Comparison of ENCODE assay signal across 10 cellular contexts in genomic region chr11:60887531-60887930, GRCh38. TPM values are rescaled to one million over a fixed set of nuclear protein-coding genes. Genes with fewer than 3 reads are reported as not detected.
DNase-seq lines count a peak whose midpoint lies in the region; ATAC-seq and TF ChIP-seq lines count a peak whose summit lies in the region.
"Had no signal": no experiment of that assay in that cellular context is flagged by ENCODE, and none has a peak within 500 bp of the region (broad histone marks: within the 10 kb centered on the region; RNA-seq: fewer than 3 reads in every experiment).

No MANE protein-coding gene starts in this region.

- ATAC-seq in naive thymus-derived CD8-positive, alpha-beta T cell, result peak; percentile 88 to 91
- ATAC-seq in HG02840 (IDR thresholded peaks at IDR 0.05; ENCODE audit: low FRiP score, unreplicated experiment), result no peak

- no peak overlapping the region for H3K9ac ChIP-seq in SU-DHL-6 (ENCODE audit: low read length)

- POLR2A ChIA-PET in naive thymus-derived CD8-positive, alpha-beta T cell (lab: Charles Lee), result interaction anchor here (0.7 to 1.8 kb wide), 4 partner anchors 15 to 56 kb away, joined by 3 to 11 read pairs (median 4); partner anchors contain the start of gene PRPF19

- DNase-seq in AG08396 (ENCODE audit: low spot score) (peak; percentile 58), GM10266 (ENCODE audit: extremely low spot score) (peak; percentile 45), MG63 (peak; percentile 26), endothelial cell (ENCODE audit: low spot score) (peak; percentile 62), mesenteric fat pad (ENCODE audit: low spot score) (no peak)
- peak in 7 of 10 donors; percentile 15 to 72 (median 44) for DNase-seq in naive thymus-derived CD8-positive, alpha-beta T cell

- H3K27me3 ChIP-seq in MG63, result no peaks in the 10 kb centered on the region
- no peaks in the 10 kb centered on the region for H3K27me3 ChIP-seq in SU-DHL-6 (ENCODE audit: low read length)

- no peak overlapping the region for H3K27ac ChIP-seq in SU-DHL-6 (ENCODE audit: low read depth, low read length)
- H3K27ac ChIP-seq: epithelial cell of prostate had no signal

- H4K20me1 ChIP-seq in SU-DHL-6 (ENCODE audit: low read depth, low read length), result no peaks in the 10 kb centered on the region

- H3K36me3 ChIP-seq in MG63, result peaks cover 15% of the 10 kb centered on the region
- H3K36me3 ChIP-seq in SU-DHL-6 (ENCODE audit: low read length), result 0 out of 2 replicates have a peak, but pooled peaks cover 5% of the 10 kb centered on the region

- no peak overlapping the region for H3K4me2 ChIP-seq in SU-DHL-6 (ENCODE audit: low read depth, low read length, poor library complexity, severe bottlenecking)

- H3K36me3 Mint-ChIP-seq in endothelial cell (ENCODE audit: low read depth, unreplicated experiment), result peaks cover 8% of the 10 kb centered on the region
- H3K36me3 Mint-ChIP-seq in naive thymus-derived CD8-positive, alpha-beta T cell, result peaks cover 0 to 50% (median 6%) of the 10 kb centered on the region in 3 donors

- no peak overlapping the region for H2AFZ ChIP-seq in SU-DHL-6 (ENCODE audit: low read depth, low read length, severe bottlenecking)

- H3K27me3 Mint-ChIP-seq in endothelial cell (ENCODE audit: unreplicated experiment), result peaks cover 2% of the 10 kb centered on the region
- no peaks in the 10 kb centered on the region for H3K27me3 Mint-ChIP-seq in naive thymus-derived CD8-positive, alpha-beta T cell
- H3K27me3 Mint-ChIP-seq: stimulated activated naive CD8-positive, alpha-beta T cell treated with anti-CD3 and anti-CD28 coated beads, Interleukin-15, Interleukin-2, amounts not matched to agents 100 ng/mL and 50 ng/mL, for 24 hours had no signal

- H3K27ac Mint-ChIP-seq in endothelial cell (ENCODE audit: unreplicated experiment), result no peak overlapping the region
- H3K27ac Mint-ChIP-seq in naive thymus-derived CD8-positive, alpha-beta T cell, result peak overlapping the region in 1 of 10 donors; percentile 24
- H3K27ac Mint-ChIP-seq: stimulated activated naive CD8-positive, alpha-beta T cell treated with anti-CD3 and anti-CD28 coated beads, Interleukin-15, Interleukin-2, amounts not matched to agents 100 ng/mL and 50 ng/mL, for 24 hours had no signal

- no peaks in the 10 kb centered on the region for H3K4me1 Mint-ChIP-seq in endothelial cell (ENCODE audit: unreplicated experiment)
- H3K4me1 Mint-ChIP-seq in naive thymus-derived CD8-positive, alpha-beta T cell, result peaks cover 6 to 21% (median 13%) of the 10 kb centered on the region in 4 donors

- H3K79me2 ChIP-seq in SU-DHL-6 (ENCODE audit: insufficient read depth, low read length), result no peaks in the 10 kb centered on the region

- peak overlapping the region; percentile 60 for H3K4me3 Mint-ChIP-seq in endothelial cell (ENCODE audit: unreplicated experiment)
- H3K4me3 Mint-ChIP-seq in naive thymus-derived CD8-positive, alpha-beta T cell, result no peak overlapping the region
- H3K4me3 Mint-ChIP-seq: stimulated activated naive CD8-positive, alpha-beta T cell treated with anti-CD3 and anti-CD28 coated beads, Interleukin-15, Interleukin-2, amounts not matched to agents 100 ng/mL and 50 ng/mL, for 24 hours had no signal

- TF ChIP-seq CTCF in GM10266 (IDR thresholded peaks at IDR 0.05; ENCODE audit: control insufficient read depth, insufficient read depth, low read depth, missing control alignments) (peak; percentile 52), SU-DHL-6 (IDR thresholded peaks at IDR 0.05; ENCODE audit: insufficient read depth, low read length, poor library complexity, severe bottlenecking) (peak; percentile 50), endothelial cell (IDR thresholded peaks at IDR 0.05; ENCODE audit: unreplicated experiment) (peak; percentile 46)

- H3K9me2 ChIP-seq in SU-DHL-6 (replicated peaks; ENCODE audit: insufficient read depth, low read length), result no peaks in the 10 kb centered on the region

- 0 out of 2 replicates have a peak, but pooled peaks cover 2% of the 10 kb centered on the region for H3K9me3 ChIP-seq in MG63
- no peaks in the 10 kb centered on the region for H3K9me3 ChIP-seq in SU-DHL-6 (ENCODE audit: insufficient read depth, low read length)

- H3K9me3 Mint-ChIP-seq in endothelial cell (ENCODE audit: unreplicated experiment), result no peaks in the 10 kb centered on the region
- no peaks in the 10 kb centered on the region for H3K9me3 Mint-ChIP-seq in naive thymus-derived CD8-positive, alpha-beta T cell
- H3K9me3 Mint-ChIP-seq: stimulated activated naive CD8-positive, alpha-beta T cell treated with anti-CD3 and anti-CD28 coated beads, Interleukin-15, Interleukin-2, amounts not matched to agents 100 ng/mL and 50 ng/mL, for 24 hours had no signal

- 0 out of 2 replicates have a peak, but pooled peaks cover 4% of the 10 kb centered on the region for H3F3A ChIP-seq in SU-DHL-6 (ENCODE audit: insufficient read depth)

- no peak overlapping the region for H3K4me3 ChIP-seq in MG63
- no peak overlapping the region for H3K4me3 ChIP-seq in SU-DHL-6 (ENCODE audit: insufficient read depth, low read length, poor library complexity, severe bottlenecking)

RNA-seq across cellular contexts. Expression of gene PRPF19, which starts 18.9 kb away (rescaled TPM):
- 94.4 and 98.0 TPM in 2 replicates for total RNA-seq in MG63 (2014; rRNA removed; shearing (Covaris generic); ENCODE audit: low replicate concordance)
- 163 TPM for total RNA-seq in endothelial cell (ENCODE audit: unreplicated experiment)
- total RNA-seq in naive thymus-derived CD8-positive, alpha-beta T cell, result 10 to 100 TPM; 94.0 to 98.8 TPM
- polyA plus RNA-seq in naive thymus-derived CD8-positive, alpha-beta T cell, result 10 to 100 TPM; 14.2 to 19.5 (median 17.8) TPM
- total RNA-seq in mesenteric fat pad, result 68.3 TPM

RNA-seq across cellular contexts. Expression of gene ZP1, which starts 20.2 kb away (rescaled TPM):
- total RNA-seq in MG63 (2014; rRNA removed; shearing (Covaris generic); ENCODE audit: low replicate concordance), result not detected in 2 replicates
- total RNA-seq in endothelial cell (ENCODE audit: unreplicated experiment) (not detected), mesenteric fat pad (1.4 TPM)
- total RNA-seq in naive thymus-derived CD8-positive, alpha-beta T cell, result not detected
- not detected for polyA plus RNA-seq in naive thymus-derived CD8-positive, alpha-beta T cell

RNA-seq across cellular contexts. Expression of gene TMEM109, which starts 26.4 kb away (rescaled TPM):
- total RNA-seq in MG63 (2014; rRNA removed; shearing (Covaris generic); ENCODE audit: low replicate concordance), result 16.6 and 17.6 TPM in 2 replicates
- total RNA-seq in endothelial cell (ENCODE audit: unreplicated experiment) (95.1 TPM), mesenteric fat pad (116 TPM)
- total RNA-seq in naive thymus-derived CD8-positive, alpha-beta T cell, result 10 to 100 TPM; 52.4 to 60.5 TPM
- 100 to 1,000 TPM; 216 to 295 (median 272) TPM for polyA plus RNA-seq in naive thymus-derived CD8-positive, alpha-beta T cell

RNA-seq across cellular contexts. Expression of gene PTGDR2, which starts 31.8 kb away (rescaled TPM):
- total RNA-seq in MG63 (2014; rRNA removed; shearing (Covaris generic); ENCODE audit: low replicate concordance), result not detected in 2 replicates
- not detected for total RNA-seq in endothelial cell (ENCODE audit: unreplicated experiment)
- total RNA-seq in naive thymus-derived CD8-positive, alpha-beta T cell, result under 1 TPM in 1 of 2 experiments, not detected in 1; 0.16 TPM
- polyA plus RNA-seq in naive thymus-derived CD8-positive, alpha-beta T cell, result under 1 TPM in 1 of 3 donors, not detected in 2; 0.16 TPM
- total RNA-seq in mesenteric fat pad, result 0.19 TPM

RNA-seq across cellular contexts. Expression of gene TMEM132A, which starts 36.7 kb away (rescaled TPM):
- 4.8 and 16.3 TPM in 2 replicates for total RNA-seq in MG63 (2014; rRNA removed; shearing (Covaris generic); ENCODE audit: low replicate concordance)
- 164 TPM for total RNA-seq in endothelial cell (ENCODE audit: unreplicated experiment)
- total RNA-seq in naive thymus-derived CD8-positive, alpha-beta T cell, result under 1 TPM in 1 of 2 experiments, not detected in 1; 0.88 TPM
- not detected for polyA plus RNA-seq in naive thymus-derived CD8-positive, alpha-beta T cell
- total RNA-seq in mesenteric fat pad, result 6.7 TPM
